8 cellular contexts compared by ENCODE assay signal in genomic region chr6:114747995-114748625, GRCh38.
DNase-seq lines count a peak whose midpoint lies in the region; ATAC-seq and TF ChIP-seq lines count a peak whose summit lies in the region.

No MANE protein-coding gene starts in this region.

- ATAC-seq in HG03060 (IDR thresholded peaks at IDR 0.05; ENCODE audit: low read depth, unreplicated experiment) (peak; percentile 49), GM21526 (IDR thresholded peaks at IDR 0.05; ENCODE audit: low FRiP score, unreplicated experiment) (no peak)

- H3K4me1 ChIP-seq in OCI-LY1 (ENCODE audit: insufficient read depth, low read length, severe bottlenecking) = no peaks in the 10 kb centered on the region

- H3K9me3 ChIP-seq in OCI-LY1 (ENCODE audit: low read length) = no peaks in the 10 kb centered on the region

- H3K4me3 ChIP-seq in OCI-LY1 (ENCODE audit: low read depth, low read length, poor library complexity, severe bottlenecking) = no peak overlapping the region

- 0 out of 2 replicates have a peak, but pooled peaks cover 2% of the 10 kb centered on the region for H4K20me1 ChIP-seq in OCI-LY1 (ENCODE audit: insufficient read depth, low read length)

- H2AFZ ChIP-seq in OCI-LY1 (ENCODE audit: low read length) = no peak overlapping the region

- no peak overlapping the region for H3K27ac ChIP-seq in OCI-LY1 (ENCODE audit: low read depth, low read length, poor library complexity, severe bottlenecking)

- no peaks in the 10 kb centered on the region for H3F3A ChIP-seq in OCI-LY1 (ENCODE audit: insufficient read depth, low read length)

- H3K79me2 ChIP-seq in OCI-LY1 (ENCODE audit: insufficient read depth, low read length) = no peaks in the 10 kb centered on the region

- no peak overlapping the region for H3K9ac ChIP-seq in OCI-LY1 (ENCODE audit: low read length)

- peak; percentile 46 for DNase-seq in activated CD4-positive, alpha-beta T cell treated with anti-CD3 and anti-CD28 coated beads for 48 hours
- no peak for DNase-seq in activated CD4-positive, alpha-beta T cell treated with anti-CD3 and anti-CD28 coated beads for 1 hour
- DNase-seq in dermis microvascular lymphatic vessel endothelial cell (ENCODE audit: low read depth in 2 of 2) (peak; percentile 2 to 41), mucosa of gallbladder (ENCODE audit: low spot score) (peak; percentile 27), posterior vena cava (ENCODE audit: low spot score) (no peak)

- H3K36me3 ChIP-seq in OCI-LY1 (ENCODE audit: insufficient read depth, low read length) = no peaks in the 10 kb centered on the region

- intact Hi-C loops in posterior vena cava (cut with DNase I) = no loop called here

- no peaks in the 10 kb centered on the region for H3K27me3 ChIP-seq in OCI-LY1 (ENCODE audit: insufficient read depth, low read length)

- peak; percentile 72 for TF ChIP-seq CTCF in OCI-LY1 (IDR thresholded peaks at IDR 0.05; ENCODE audit: low read length)

- no peaks in the 10 kb centered on the region for H3K9me2 ChIP-seq in OCI-LY1 (ENCODE audit: low read depth, low read length)

- no peak overlapping the region for H3K4me2 ChIP-seq in OCI-LY1 (ENCODE audit: low read length)

Comparison
In these comparisons a context has a peak if more than half of its experiments do, and no peak if none do; other contexts are left out.
1. DNase-seq: peak in activated CD4-positive, alpha-beta T cell treated with anti-CD3 and anti-CD28 coated beads for 48 hours (single experiment), dermis microvascular lymphatic vessel endothelial cell (2 of 2) and mucosa of gallbladder (single experiment); none in activated CD4-positive, alpha-beta T cell treated with anti-CD3 and anti-CD28 coated beads for 1 hour (single experiment) and posterior vena cava (single experiment).